Comparison of ENCODE assay signal across 1 cellular context in the genomic region with DNA sequence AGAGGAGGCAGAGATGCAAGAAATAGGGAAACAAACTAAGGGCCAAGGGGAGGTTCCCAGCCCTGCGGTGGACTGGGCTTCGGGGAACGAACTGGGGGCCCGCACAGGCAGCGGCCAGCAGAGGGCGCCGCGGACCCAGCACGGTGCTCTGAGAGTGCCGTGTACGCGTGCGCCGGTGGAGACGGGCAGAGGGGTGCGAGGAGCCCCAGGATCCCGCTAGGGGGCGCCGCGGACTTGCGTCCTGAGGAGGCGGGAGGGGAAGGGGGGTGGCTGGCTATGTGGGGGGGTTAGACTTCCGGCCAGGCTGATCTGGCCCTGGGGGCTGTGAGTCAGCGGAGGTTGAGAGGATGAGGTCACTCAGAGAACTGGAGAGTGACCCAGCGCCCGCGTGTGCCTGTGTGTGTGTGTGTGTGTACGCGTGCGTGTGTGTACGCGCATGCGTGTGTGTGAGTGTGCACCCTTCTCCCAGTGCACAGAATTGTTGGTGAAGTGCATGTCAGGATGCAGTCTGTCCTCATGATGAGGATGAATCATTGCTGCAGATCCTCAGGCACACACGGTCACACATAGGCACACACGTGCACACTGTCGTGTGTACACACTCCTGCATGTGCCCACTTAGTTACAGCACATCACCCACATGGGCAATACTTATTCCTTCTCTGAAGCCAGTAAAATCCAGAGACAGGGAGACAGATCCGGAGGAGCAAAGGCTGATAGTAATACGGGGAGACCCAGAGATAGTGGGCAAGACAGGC.
TF ChIP-seq lines count a peak whose summit lies in the region.

No MANE protein-coding gene starts in this region.

TF ChIP-seq in K562, 482 proteins besides CTCF, POLR2A, EP300 and RAD21 (continued from another document):
- TF ChIP-seq JUN (IDR thresholded peaks at IDR 0.05; ENCODE audit: borderline replicate concordance, low read depth, low read length) (peak; percentile 99), JUN (CRISPR knock-in tag; IDR thresholded peaks at IDR 0.05; ENCODE audit: borderline replicate concordance) (peak; percentile 99), GABPA (tag; conservative IDR thresholded peaks at IDR 0.05; ENCODE audit: low read depth) (peak; percentile 90), PHB2 (IDR thresholded peaks at IDR 0.05; ENCODE audit: low read depth) (no peak), ZC3H11A (IDR thresholded peaks at IDR 0.05; ENCODE audit: low read depth, low read length) (peak; percentile 52; the same call in 1 of the 2 replicates), ZNF76 (CRISPR knock-in tag; IDR thresholded peaks at IDR 0.05; ENCODE audit: borderline replicate concordance) (no peak), WHSC1 (IDR thresholded peaks at IDR 0.05; ENCODE audit: low read length) (no peak), ZNF444 (CRISPR knock-in tag; IDR thresholded peaks at IDR 0.05) (no peak), EZH2 (IDR thresholded peaks at IDR 0.05; ENCODE audit: borderline replicate concordance, low read depth, low read length) (no peak), ZBTB8A (IDR thresholded peaks at IDR 0.05; ENCODE audit: partially characterized antibody) (no peak), HDAC8 (tag; IDR thresholded peaks at IDR 0.05) (peak; percentile 85; the same call in 1 of the 2 replicates), FOS (IDR thresholded peaks at IDR 0.05; ENCODE audit: extremely low read depth, insufficient read length) (peak; percentile 64), ZNF165 (CRISPR knock-in tag; IDR thresholded peaks at IDR 0.05; ENCODE audit: borderline replicate concordance) (no peak), TAL1 (IDR thresholded peaks at IDR 0.05) (no peak), RNF2 (IDR thresholded peaks at IDR 0.05) (peak; percentile 92), KLF6 (CRISPR knock-in tag; IDR thresholded peaks at IDR 0.05; ENCODE audit: borderline replicate concordance) (no peak), ZNF668 (CRISPR knock-in tag; IDR thresholded peaks at IDR 0.05) (no peak), TCF3 (CRISPR knock-in tag; IDR thresholded peaks at IDR 0.05) (peak; percentile 32), RBM34 (IDR thresholded peaks at IDR 0.05; ENCODE audit: borderline replicate concordance, insufficient read depth, low read length) (no peak), XRCC4 (IDR thresholded peaks at IDR 0.05; ENCODE audit: extremely low read depth, insufficient read depth, insufficient read length) (no peak), MIER1 (IDR thresholded peaks at IDR 0.05; ENCODE audit: low read depth) (peak; percentile 61), CSDE1 (IDR thresholded peaks at IDR 0.05) (0 out of 4 replicates have a peak, but pooled peaks of 1 of the 2 experiments have one; percentile 57), ETV1 (tag; conservative IDR thresholded peaks at IDR 0.05; ENCODE audit: low read depth) (peak; percentile 98), NFIC (IDR thresholded peaks at IDR 0.05) (peak; percentile 41; the same call in 1 of the 2 replicates), ZNF445 (CRISPR knock-in tag; IDR thresholded peaks at IDR 0.05; ENCODE audit: low read depth) (no peak), ZNF212 (CRISPR knock-in tag; IDR thresholded peaks at IDR 0.05) (no peak), ZNF644 (tag; IDR thresholded peaks at IDR 0.05; ENCODE audit: low read depth) (no peak), NUFIP1 (IDR thresholded peaks at IDR 0.05; ENCODE audit: partially characterized antibody) (peak; percentile 2)
- TF ChIP-seq, protein P1, sequence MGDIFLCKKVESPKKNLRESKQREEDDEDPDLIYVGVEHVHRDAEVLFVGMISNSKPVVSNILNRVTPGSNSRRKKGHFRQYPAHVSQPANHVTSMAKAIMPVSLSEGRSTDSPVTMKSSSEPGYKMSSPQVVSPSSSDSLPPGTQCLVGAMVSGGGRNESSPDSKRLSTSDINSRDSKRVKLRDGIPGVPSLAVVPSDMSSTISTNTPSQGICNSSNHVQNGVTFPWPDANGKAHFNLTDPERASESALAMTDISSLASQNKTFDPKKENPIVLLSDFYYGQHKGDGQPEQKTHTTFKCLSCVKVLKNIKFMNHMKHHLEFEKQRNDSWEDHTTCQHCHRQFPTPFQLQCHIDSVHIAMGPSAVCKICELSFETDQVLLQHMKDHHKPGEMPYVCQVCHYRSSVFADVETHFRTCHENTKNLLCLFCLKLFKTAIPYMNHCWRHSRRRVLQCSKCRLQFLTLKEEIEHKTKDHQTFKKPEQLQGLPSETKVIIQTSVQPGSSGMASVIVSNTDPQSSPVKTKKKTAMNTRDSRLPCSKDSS (IDR thresholded peaks at IDR 0.05; ENCODE audit: low read depth, partially characterized antibody) = no peak
- TF ChIP-seq, protein P2, sequence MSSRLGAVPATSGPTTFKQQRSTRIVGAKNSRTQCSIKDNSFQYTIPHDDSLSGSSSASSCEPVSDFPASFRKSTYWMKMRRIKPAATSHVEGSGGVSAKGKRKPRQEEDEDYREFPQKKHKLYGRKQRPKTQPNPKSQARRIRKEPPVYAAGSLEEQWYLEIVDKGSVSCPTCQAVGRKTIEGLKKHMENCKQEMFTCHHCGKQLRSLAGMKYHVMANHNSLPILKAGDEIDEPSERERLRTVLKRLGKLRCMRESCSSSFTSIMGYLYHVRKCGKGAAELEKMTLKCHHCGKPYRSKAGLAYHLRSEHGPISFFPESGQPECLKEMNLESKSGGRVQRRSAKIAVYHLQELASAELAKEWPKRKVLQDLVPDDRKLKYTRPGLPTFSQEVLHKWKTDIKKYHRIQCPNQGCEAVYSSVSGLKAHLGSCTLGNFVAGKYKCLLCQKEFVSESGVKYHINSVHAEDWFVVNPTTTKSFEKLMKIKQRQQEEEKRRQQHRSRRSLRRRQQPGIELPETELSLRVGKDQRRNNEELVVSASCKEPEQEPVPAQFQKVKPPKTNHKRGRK (tag; IDR thresholded peaks at IDR 0.05) = no peak
- TF ChIP-seq, protein P3, sequence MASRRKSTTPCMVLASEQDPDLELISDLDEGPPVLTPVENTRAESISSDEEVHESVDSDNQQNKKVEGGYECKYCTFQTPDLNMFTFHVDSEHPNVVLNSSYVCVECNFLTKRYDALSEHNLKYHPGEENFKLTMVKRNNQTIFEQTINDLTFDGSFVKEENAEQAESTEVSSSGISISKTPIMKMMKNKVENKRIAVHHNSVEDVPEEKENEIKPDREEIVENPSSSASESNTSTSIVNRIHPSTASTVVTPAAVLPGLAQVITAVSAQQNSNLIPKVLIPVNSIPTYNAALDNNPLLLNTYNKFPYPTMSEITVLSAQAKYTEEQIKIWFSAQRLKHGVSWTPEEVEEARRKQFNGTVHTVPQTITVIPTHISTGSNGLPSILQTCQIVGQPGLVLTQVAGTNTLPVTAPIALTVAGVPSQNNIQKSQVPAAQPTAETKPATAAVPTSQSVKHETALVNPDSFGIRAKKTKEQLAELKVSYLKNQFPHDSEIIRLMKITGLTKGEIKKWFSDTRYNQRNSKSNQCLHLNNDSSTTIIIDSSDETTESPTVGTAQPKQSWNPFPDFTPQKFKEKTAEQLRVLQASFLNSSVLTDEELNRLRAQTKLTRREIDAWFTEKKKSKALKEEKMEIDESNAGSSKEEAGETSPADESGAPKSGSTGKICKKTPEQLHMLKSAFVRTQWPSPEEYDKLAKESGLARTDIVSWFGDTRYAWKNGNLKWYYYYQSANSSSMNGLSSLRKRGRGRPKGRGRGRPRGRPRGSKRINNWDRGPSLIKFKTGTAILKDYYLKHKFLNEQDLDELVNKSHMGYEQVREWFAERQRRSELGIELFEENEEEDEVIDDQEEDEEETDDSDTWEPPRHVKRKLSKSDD (conservative IDR thresholded peaks at IDR 0.05; ENCODE audit: low read length) = peak; percentile 85; the same call in 1 of the 2 replicates
- TF ChIP-seq, protein P4, sequence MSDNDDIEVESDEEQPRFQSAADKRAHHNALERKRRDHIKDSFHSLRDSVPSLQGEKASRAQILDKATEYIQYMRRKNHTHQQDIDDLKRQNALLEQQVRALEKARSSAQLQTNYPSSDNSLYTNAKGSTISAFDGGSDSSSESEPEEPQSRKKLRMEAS (CRISPR knock-in tag; IDR thresholded peaks at IDR 0.05) = peak; percentile 98
- TF ChIP-seq, protein P5, sequence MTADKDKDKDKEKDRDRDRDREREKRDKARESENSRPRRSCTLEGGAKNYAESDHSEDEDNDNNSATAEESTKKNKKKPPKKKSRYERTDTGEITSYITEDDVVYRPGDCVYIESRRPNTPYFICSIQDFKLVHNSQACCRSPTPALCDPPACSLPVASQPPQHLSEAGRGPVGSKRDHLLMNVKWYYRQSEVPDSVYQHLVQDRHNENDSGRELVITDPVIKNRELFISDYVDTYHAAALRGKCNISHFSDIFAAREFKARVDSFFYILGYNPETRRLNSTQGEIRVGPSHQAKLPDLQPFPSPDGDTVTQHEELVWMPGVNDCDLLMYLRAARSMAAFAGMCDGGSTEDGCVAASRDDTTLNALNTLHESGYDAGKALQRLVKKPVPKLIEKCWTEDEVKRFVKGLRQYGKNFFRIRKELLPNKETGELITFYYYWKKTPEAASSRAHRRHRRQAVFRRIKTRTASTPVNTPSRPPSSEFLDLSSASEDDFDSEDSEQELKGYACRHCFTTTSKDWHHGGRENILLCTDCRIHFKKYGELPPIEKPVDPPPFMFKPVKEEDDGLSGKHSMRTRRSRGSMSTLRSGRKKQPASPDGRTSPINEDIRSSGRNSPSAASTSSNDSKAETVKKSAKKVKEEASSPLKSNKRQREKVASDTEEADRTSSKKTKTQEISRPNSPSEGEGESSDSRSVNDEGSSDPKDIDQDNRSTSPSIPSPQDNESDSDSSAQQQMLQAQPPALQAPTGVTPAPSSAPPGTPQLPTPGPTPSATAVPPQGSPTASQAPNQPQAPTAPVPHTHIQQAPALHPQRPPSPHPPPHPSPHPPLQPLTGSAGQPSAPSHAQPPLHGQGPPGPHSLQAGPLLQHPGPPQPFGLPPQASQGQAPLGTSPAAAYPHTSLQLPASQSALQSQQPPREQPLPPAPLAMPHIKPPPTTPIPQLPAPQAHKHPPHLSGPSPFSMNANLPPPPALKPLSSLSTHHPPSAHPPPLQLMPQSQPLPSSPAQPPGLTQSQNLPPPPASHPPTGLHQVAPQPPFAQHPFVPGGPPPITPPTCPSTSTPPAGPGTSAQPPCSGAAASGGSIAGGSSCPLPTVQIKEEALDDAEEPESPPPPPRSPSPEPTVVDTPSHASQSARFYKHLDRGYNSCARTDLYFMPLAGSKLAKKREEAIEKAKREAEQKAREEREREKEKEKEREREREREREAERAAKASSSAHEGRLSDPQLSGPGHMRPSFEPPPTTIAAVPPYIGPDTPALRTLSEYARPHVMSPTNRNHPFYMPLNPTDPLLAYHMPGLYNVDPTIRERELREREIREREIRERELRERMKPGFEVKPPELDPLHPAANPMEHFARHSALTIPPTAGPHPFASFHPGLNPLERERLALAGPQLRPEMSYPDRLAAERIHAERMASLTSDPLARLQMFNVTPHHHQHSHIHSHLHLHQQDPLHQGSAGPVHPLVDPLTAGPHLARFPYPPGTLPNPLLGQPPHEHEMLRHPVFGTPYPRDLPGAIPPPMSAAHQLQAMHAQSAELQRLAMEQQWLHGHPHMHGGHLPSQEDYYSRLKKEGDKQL (CRISPR knock-in tag; IDR thresholded peaks at IDR 0.05; ENCODE audit: borderline replicate concordance) = no peak
- TF ChIP-seq, protein P6, sequence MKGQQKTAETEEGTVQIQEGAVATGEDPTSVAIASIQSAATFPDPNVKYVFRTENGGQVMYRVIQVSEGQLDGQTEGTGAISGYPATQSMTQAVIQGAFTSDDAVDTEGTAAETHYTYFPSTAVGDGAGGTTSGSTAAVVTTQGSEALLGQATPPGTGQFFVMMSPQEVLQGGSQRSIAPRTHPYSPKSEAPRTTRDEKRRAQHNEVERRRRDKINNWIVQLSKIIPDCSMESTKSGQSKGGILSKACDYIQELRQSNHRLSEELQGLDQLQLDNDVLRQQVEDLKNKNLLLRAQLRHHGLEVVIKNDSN (CRISPR knock-in tag; IDR thresholded peaks at IDR 0.05) = peak; percentile 68; the same call in 1 of the 2 replicates
